2 cellular contexts compared by ENCODE assay signal in genomic region chr20:63648190-63648589, GRCh38.
A peak's percentile ranks its signal among the peaks of the same experiment; 100 is the strongest.
TF ChIP-seq lines count a peak whose summit lies in the region.

No MANE protein-coding gene starts in this region.

TF ChIP-seq in IMR-90, 13 proteins besides CTCF, POLR2A, EP300 and RAD21:
- TF ChIP-seq RFX5 (IDR thresholded peaks at IDR 0.05; ENCODE audit: low read depth, low read length) = no peak
- no peak for TF ChIP-seq USF2 (IDR thresholded peaks at IDR 0.05; ENCODE audit: low read depth, low read length)
- no peak for TF ChIP-seq MAZ (IDR thresholded peaks at IDR 0.05; ENCODE audit: borderline replicate concordance, low read depth, low read length)
- no peak for TF ChIP-seq MXI1 (IDR thresholded peaks at IDR 0.05; ENCODE audit: borderline replicate concordance, low read depth, low read length)
- TF ChIP-seq FOS (IDR thresholded peaks at IDR 0.05; ENCODE audit: low read depth, low read length) = no peak
- no peak for TF ChIP-seq NFE2L2 (IDR thresholded peaks at IDR 0.05; ENCODE audit: low read depth, low read length)
- TF ChIP-seq BHLHE40 (IDR thresholded peaks at IDR 0.05; ENCODE audit: low read depth, low read length) = no peak
- TF ChIP-seq, protein P1, sequence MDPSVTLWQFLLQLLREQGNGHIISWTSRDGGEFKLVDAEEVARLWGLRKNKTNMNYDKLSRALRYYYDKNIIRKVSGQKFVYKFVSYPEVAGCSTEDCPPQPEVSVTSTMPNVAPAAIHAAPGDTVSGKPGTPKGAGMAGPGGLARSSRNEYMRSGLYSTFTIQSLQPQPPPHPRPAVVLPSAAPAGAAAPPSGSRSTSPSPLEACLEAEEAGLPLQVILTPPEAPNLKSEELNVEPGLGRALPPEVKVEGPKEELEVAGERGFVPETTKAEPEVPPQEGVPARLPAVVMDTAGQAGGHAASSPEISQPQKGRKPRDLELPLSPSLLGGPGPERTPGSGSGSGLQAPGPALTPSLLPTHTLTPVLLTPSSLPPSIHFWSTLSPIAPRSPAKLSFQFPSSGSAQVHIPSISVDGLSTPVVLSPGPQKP (IDR thresholded peaks at IDR 0.05; ENCODE audit: borderline replicate concordance, low read depth, low read length) = no peak
- no peak for TF ChIP-seq MAFK (IDR thresholded peaks at IDR 0.05; ENCODE audit: low read depth, low read length)
- no peak for TF ChIP-seq CEBPB (IDR thresholded peaks at IDR 0.05; ENCODE audit: low read depth, low read length)
- TF ChIP-seq CHD1 (IDR thresholded peaks at IDR 0.05; ENCODE audit: low read depth, low read length) = no peak
- TF ChIP-seq RCOR1 (IDR thresholded peaks at IDR 0.05; ENCODE audit: insufficient replicate concordance, low read length) = no peak
- no peak for TF ChIP-seq SMC3 (IDR thresholded peaks at IDR 0.05; ENCODE audit: low read depth, low read length)

TF ChIP-seq in K562, 482 proteins besides CTCF, POLR2A, EP300 and RAD21:
- TF ChIP-seq COPS2 (conservative IDR thresholded peaks at IDR 0.05) = no peak
- TF ChIP-seq CBFA2T2 (conservative IDR thresholded peaks at IDR 0.05) = peak; percentile 55
- peak; percentile 67 for TF ChIP-seq ARID1B (IDR thresholded peaks at IDR 0.05)
- peak; percentile 56; the same call in 1 of the 2 replicates for TF ChIP-seq TAL1 (IDR thresholded peaks at IDR 0.05)
- TF ChIP-seq TEAD4 (IDR thresholded peaks at IDR 0.05; ENCODE audit: low read length) = 0 out of 2 replicates have a peak, but pooled peaks have one; percentile 11
- TF ChIP-seq TEAD4 (CRISPR knock-in tag; IDR thresholded peaks at IDR 0.05; ENCODE audit: borderline replicate concordance) = no peak
- TF ChIP-seq CXXC5 (CRISPR knock-in tag; IDR thresholded peaks at IDR 0.05) = peak; percentile 46
- peak; percentile 75 for TF ChIP-seq CBFA2T3 (IDR thresholded peaks at IDR 0.05)
- TF ChIP-seq KDM1A (IDR thresholded peaks at IDR 0.05) = peak; percentile 26 to 55; a peak in 2 of 4 replicates
- TF ChIP-seq TCF3 (CRISPR knock-in tag; IDR thresholded peaks at IDR 0.05) = peak; percentile 79
- TF ChIP-seq NFYB (IDR thresholded peaks at IDR 0.05; ENCODE audit: extremely low read depth, insufficient read length) = no peak
